2 cellular contexts compared by ENCODE assay signal in the genomic region with DNA sequence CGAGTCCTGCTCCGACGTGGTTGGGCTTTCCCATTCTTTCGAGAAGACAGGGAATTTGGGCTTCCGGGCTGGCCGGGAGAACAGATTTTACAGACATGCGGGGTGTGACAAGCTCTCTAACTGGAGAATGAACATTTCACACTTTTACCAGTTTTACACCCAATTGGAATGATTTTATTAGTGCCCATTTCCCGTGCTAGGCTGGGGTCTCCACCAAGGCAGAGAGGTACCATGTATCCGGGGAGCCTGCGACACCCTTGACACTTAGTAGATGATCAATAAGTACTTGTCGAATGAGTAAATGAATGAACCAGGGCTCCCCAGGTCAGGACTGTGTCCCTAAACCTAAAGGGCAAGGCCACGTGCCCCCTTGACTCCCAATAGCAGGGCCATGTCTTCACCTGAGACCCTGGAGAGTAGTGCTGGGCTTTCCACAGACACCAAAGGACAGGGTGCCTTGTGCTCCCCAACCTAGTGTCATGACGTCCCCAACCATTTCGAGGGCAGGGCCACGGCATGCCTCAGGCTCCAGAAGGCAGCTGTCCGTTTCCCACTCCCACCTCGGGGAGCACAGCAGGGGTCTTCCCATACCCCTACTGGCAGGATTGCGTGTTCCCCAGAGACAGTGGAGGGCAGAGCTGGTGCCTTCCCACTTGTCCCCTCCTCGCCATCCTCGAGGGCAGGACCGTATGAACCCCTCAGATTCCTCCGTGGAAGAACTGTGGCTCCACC.
A peak's percentile ranks its signal among the peaks of the same experiment; 100 is the strongest.
TF ChIP-seq lines count a peak whose summit lies in the region.

No MANE protein-coding gene starts in this region.

TF ChIP-seq in K562, 482 proteins besides CTCF, POLR2A, EP300 and RAD21 (continued from another document and continues in another):
- TF ChIP-seq C11orf30 (IDR thresholded peaks at IDR 0.05; ENCODE audit: low read depth) (no peak), TAL1 (IDR thresholded peaks at IDR 0.05) (no peak), SAFB (IDR thresholded peaks at IDR 0.05; ENCODE audit: borderline replicate concordance, low read depth, low read length) (no peak), CBFB (CRISPR knock-in tag; IDR thresholded peaks at IDR 0.05) (no peak), ZNF830 (CRISPR knock-in tag; IDR thresholded peaks at IDR 0.05) (no peak), CBFA2T2 (conservative IDR thresholded peaks at IDR 0.05) (no peak), RAD51 (IDR thresholded peaks at IDR 0.05; ENCODE audit: borderline replicate concordance, low read depth) (peak; percentile 35; the same call in 1 of the 2 replicates), RBFOX2 (IDR thresholded peaks at IDR 0.05; ENCODE audit: low read depth, low read length) (no peak), ZNF695 (CRISPR knock-in tag; IDR thresholded peaks at IDR 0.05) (no peak), TEAD2 (tag; IDR thresholded peaks at IDR 0.05) (no peak), GABPA (tag; conservative IDR thresholded peaks at IDR 0.05; ENCODE audit: low read depth) (peak; percentile 77; the same call in 1 of the 2 replicates), FOXP1 (CRISPR knock-in tag; IDR thresholded peaks at IDR 0.05) (no peak; the same call in 1 of the 2 replicates), FOXA3 (CRISPR knock-in tag; conservative IDR thresholded peaks at IDR 0.05 in 1 of 2, IDR thresholded peaks at IDR 0.05 in 1 of 2) (0 out of 4 replicates have a peak, but pooled peaks of 1 of the 2 experiments have one; percentile 24)
- TF ChIP-seq, protein P1, sequence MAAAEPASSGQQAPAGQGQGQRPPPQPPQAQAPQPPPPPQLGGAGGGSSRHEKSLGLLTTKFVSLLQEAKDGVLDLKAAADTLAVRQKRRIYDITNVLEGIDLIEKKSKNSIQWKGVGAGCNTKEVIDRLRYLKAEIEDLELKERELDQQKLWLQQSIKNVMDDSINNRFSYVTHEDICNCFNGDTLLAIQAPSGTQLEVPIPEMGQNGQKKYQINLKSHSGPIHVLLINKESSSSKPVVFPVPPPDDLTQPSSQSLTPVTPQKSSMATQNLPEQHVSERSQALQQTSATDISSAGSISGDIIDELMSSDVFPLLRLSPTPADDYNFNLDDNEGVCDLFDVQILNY (CRISPR knock-in tag; IDR thresholded peaks at IDR 0.05), result peak; percentile 72; the same call in 1 of the 2 replicates
- TF ChIP-seq, protein P2, sequence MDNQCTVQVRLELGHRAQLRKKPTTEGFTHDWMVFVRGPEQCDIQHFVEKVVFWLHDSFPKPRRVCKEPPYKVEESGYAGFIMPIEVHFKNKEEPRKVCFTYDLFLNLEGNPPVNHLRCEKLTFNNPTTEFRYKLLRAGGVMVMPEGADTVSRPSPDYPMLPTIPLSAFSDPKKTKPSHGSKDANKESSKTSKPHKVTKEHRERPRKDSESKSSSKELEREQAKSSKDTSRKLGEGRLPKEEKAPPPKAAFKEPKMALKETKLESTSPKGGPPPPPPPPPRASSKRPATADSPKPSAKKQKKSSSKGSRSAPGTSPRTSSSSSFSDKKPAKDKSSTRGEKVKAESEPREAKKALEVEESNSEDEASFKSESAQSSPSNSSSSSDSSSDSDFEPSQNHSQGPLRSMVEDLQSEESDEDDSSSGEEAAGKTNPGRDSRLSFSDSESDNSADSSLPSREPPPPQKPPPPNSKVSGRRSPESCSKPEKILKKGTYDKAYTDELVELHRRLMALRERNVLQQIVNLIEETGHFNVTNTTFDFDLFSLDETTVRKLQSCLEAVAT (IDR thresholded peaks at IDR 0.05), result no peak
- TF ChIP-seq, protein P3, sequence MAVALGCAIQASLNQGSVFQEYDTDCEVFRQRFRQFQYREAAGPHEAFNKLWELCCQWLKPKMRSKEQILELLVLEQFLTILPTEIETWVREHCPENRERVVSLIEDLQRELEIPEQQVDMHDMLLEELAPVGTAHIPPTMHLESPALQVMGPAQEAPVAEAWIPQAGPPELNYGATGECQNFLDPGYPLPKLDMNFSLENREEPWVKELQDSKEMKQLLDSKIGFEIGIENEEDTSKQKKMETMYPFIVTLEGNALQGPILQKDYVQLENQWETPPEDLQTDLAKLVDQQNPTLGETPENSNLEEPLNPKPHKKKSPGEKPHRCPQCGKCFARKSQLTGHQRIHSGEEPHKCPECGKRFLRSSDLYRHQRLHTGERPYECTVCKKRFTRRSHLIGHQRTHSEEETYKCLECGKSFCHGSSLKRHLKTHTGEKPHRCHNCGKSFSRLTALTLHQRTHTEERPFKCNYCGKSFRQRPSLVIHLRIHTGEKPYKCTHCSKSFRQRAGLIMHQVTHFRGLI (CRISPR knock-in tag; IDR thresholded peaks at IDR 0.05), result peak; percentile 95; the same call in 1 of the 2 replicates
- TF ChIP-seq, protein P4, sequence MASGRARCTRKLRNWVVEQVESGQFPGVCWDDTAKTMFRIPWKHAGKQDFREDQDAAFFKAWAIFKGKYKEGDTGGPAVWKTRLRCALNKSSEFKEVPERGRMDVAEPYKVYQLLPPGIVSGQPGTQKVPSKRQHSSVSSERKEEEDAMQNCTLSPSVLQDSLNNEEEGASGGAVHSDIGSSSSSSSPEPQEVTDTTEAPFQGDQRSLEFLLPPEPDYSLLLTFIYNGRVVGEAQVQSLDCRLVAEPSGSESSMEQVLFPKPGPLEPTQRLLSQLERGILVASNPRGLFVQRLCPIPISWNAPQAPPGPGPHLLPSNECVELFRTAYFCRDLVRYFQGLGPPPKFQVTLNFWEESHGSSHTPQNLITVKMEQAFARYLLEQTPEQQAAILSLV (tag; IDR thresholded peaks at IDR 0.05), result no peak
- TF ChIP-seq, protein P5, sequence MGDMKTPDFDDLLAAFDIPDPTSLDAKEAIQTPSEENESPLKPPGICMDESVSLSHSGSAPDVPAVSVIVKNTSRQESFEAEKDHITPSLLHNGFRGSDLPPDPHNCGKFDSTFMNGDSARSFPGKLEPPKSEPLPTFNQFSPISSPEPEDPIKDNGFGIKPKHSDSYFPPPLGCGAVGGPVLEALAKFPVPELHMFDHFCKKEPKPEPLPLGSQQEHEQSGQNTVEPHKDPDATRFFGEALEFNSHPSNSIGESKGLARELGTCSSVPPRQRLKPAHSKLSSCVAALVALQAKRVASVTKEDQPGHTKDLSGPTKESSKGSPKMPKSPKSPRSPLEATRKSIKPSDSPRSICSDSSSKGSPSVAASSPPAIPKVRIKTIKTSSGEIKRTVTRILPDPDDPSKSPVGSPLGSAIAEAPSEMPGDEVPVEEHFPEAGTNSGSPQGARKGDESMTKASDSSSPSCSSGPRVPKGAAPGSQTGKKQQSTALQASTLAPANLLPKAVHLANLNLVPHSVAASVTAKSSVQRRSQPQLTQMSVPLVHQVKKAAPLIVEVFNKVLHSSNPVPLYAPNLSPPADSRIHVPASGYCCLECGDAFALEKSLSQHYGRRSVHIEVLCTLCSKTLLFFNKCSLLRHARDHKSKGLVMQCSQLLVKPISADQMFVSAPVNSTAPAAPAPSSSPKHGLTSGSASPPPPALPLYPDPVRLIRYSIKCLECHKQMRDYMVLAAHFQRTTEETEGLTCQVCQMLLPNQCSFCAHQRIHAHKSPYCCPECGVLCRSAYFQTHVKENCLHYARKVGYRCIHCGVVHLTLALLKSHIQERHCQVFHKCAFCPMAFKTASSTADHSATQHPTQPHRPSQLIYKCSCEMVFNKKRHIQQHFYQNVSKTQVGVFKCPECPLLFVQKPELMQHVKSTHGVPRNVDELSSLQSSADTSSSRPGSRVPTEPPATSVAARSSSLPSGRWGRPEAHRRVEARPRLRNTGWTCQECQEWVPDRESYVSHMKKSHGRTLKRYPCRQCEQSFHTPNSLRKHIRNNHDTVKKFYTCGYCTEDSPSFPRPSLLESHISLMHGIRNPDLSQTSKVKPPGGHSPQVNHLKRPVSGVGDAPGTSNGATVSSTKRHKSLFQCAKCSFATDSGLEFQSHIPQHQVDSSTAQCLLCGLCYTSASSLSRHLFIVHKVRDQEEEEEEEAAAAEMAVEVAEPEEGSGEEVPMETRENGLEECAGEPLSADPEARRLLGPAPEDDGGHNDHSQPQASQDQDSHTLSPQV (IDR thresholded peaks at IDR 0.05), result peak; percentile 67; the same call in 1 of the 2 replicates

TF ChIP-seq in HepG2, 621 proteins besides CTCF, POLR2A, EP300 and RAD21 (continued from another document and continues in another):
- TF ChIP-seq HDAC2 (CRISPR knock-in tag; IDR thresholded peaks at IDR 0.05) (no peak), ZNF354B (CRISPR knock-in tag; IDR thresholded peaks at IDR 0.05) (no peak), MYNN (CRISPR knock-in tag; IDR thresholded peaks at IDR 0.05; ENCODE audit: low read depth) (no peak), PAX8 (CRISPR knock-in tag; IDR thresholded peaks at IDR 0.05; ENCODE audit: borderline replicate concordance) (no peak), ZNF83 (CRISPR knock-in tag; IDR thresholded peaks at IDR 0.05; ENCODE audit: borderline replicate concordance) (0 out of 2 replicates have a peak, but pooled peaks have one; percentile 2), GFI1 (CRISPR knock-in tag; IDR thresholded peaks at IDR 0.05; ENCODE audit: borderline replicate concordance) (no peak), ZNF256 (CRISPR knock-in tag; conservative IDR thresholded peaks at IDR 0.05) (no peak), ZBTB7A (CRISPR knock-in tag; IDR thresholded peaks at IDR 0.05) (peak; percentile 92), MZF1 (CRISPR knock-in tag; IDR thresholded peaks at IDR 0.05; ENCODE audit: borderline replicate concordance) (no peak), ZNF12 (CRISPR knock-in tag; IDR thresholded peaks at IDR 0.05) (no peak), ZNF570 (CRISPR knock-in tag; IDR thresholded peaks at IDR 0.05; ENCODE audit: borderline replicate concordance) (no peak), NR2F2 (IDR thresholded peaks at IDR 0.05; ENCODE audit: borderline replicate concordance, low read depth) (no peak), THAP11 (CRISPR knock-in tag; IDR thresholded peaks at IDR 0.05) (no peak), ZSCAN30 (CRISPR knock-in tag; IDR thresholded peaks at IDR 0.05) (no peak), BRCA1 (CRISPR knock-in tag; IDR thresholded peaks at IDR 0.05) (0 out of 2 replicates have a peak, but pooled peaks have one; percentile 56), RARA (CRISPR knock-in tag; IDR thresholded peaks at IDR 0.05) (no peak), ZC3H13 (CRISPR knock-in tag; IDR thresholded peaks at IDR 0.05) (no peak; the same call in 1 of the 2 replicates), MBNL3 (CRISPR knock-in tag; conservative IDR thresholded peaks at IDR 0.05) (no peak), TBX2 (CRISPR knock-in tag; IDR thresholded peaks at IDR 0.05; ENCODE audit: borderline replicate concordance) (peak; percentile 53), TMF1 (CRISPR knock-in tag; IDR thresholded peaks at IDR 0.05; ENCODE audit: low read depth) (no peak), ZNF549 (CRISPR knock-in tag; IDR thresholded peaks at IDR 0.05) (no peak), SP2 (CRISPR knock-in tag; IDR thresholded peaks at IDR 0.05) (no peak), TEAD3 (CRISPR knock-in tag; optimal IDR thresholded peaks at IDR 0.05; ENCODE audit: borderline replicate concordance) (peak; percentile 81)
- TF ChIP-seq, protein P6, sequence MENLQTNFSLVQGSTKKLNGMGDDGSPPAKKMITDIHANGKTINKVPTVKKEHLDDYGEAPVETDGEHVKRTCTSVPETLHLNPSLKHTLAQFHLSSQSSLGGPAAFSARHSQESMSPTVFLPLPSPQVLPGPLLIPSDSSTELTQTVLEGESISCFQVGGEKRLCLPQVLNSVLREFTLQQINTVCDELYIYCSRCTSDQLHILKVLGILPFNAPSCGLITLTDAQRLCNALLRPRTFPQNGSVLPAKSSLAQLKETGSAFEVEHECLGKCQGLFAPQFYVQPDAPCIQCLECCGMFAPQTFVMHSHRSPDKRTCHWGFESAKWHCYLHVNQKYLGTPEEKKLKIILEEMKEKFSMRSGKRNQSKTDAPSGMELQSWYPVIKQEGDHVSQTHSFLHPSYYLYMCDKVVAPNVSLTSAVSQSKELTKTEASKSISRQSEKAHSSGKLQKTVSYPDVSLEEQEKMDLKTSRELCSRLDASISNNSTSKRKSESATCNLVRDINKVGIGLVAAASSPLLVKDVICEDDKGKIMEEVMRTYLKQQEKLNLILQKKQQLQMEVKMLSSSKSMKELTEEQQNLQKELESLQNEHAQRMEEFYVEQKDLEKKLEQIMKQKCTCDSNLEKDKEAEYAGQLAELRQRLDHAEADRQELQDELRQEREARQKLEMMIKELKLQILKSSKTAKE (CRISPR knock-in tag; IDR thresholded peaks at IDR 0.05; ENCODE audit: borderline replicate concordance), result no peak
- TF ChIP-seq, protein P7, sequence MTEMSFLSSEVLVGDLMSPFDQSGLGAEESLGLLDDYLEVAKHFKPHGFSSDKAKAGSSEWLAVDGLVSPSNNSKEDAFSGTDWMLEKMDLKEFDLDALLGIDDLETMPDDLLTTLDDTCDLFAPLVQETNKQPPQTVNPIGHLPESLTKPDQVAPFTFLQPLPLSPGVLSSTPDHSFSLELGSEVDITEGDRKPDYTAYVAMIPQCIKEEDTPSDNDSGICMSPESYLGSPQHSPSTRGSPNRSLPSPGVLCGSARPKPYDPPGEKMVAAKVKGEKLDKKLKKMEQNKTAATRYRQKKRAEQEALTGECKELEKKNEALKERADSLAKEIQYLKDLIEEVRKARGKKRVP (CRISPR knock-in tag; IDR thresholded peaks at IDR 0.05), result peak in 1 of 2 experiments; percentile 30; a peak in 1 of 4 replicates
- TF ChIP-seq, protein P8, sequence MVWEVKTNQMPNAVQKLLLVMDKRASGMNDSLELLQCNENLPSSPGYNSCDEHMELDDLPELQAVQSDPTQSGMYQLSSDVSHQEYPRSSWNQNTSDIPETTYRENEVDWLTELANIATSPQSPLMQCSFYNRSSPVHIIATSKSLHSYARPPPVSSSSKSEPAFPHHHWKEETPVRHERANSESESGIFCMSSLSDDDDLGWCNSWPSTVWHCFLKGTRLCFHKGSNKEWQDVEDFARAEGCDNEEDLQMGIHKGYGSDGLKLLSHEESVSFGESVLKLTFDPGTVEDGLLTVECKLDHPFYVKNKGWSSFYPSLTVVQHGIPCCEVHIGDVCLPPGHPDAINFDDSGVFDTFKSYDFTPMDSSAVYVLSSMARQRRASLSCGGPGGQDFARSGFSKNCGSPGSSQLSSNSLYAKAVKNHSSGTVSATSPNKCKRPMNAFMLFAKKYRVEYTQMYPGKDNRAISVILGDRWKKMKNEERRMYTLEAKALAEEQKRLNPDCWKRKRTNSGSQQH (CRISPR knock-in tag; IDR thresholded peaks at IDR 0.05; ENCODE audit: low read depth), result no peak
- TF ChIP-seq, protein P9, sequence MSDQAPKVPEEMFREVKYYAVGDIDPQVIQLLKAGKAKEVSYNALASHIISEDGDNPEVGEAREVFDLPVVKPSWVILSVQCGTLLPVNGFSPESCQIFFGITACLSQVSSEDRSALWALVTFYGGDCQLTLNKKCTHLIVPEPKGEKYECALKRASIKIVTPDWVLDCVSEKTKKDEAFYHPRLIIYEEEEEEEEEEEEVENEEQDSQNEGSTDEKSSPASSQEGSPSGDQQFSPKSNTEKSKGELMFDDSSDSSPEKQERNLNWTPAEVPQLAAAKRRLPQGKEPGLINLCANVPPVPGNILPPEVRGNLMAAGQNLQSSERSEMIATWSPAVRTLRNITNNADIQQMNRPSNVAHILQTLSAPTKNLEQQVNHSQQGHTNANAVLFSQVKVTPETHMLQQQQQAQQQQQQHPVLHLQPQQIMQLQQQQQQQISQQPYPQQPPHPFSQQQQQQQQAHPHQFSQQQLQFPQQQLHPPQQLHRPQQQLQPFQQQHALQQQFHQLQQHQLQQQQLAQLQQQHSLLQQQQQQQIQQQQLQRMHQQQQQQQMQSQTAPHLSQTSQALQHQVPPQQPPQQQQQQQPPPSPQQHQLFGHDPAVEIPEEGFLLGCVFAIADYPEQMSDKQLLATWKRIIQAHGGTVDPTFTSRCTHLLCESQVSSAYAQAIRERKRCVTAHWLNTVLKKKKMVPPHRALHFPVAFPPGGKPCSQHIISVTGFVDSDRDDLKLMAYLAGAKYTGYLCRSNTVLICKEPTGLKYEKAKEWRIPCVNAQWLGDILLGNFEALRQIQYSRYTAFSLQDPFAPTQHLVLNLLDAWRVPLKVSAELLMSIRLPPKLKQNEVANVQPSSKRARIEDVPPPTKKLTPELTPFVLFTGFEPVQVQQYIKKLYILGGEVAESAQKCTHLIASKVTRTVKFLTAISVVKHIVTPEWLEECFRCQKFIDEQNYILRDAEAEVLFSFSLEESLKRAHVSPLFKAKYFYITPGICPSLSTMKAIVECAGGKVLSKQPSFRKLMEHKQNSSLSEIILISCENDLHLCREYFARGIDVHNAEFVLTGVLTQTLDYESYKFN (CRISPR knock-in tag; conservative IDR thresholded peaks at IDR 0.05), result no peak; the same call in 1 of the 2 replicates
